In the genomic region with DNA sequence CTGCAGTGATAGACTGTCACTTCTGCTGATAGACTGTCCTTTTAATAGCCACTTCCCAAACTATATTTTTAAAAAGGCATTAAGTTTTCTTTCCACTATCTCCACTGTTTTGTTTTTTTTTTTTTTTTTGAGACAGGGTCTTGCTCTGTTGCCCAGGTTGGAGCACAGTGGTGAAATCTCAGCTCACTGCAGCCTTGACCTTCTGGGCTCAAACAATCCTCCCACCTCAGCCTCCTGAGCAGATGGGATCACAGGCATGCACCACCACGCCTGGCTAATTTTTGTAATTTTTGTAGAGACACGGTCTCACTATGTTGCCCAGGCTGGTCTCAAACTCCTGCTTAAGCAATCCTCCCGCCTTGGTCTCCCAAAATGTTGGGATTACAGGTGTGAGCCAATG, we compare ENCODE assay signal across 9 cellular contexts. TPM values are rescaled to one million over a fixed set of nuclear protein-coding genes. Genes with fewer than 3 reads are reported as not detected.
"Had no signal": no experiment of that assay in that cellular context is flagged by ENCODE, and none has a peak within 500 bp of the region (broad histone marks: within the 10 kb centered on the region; RNA-seq: fewer than 3 reads in every experiment).

No MANE protein-coding gene starts in this region.

RNA-seq across cellular contexts. Expression of a gene that starts 7.1 kb away (rescaled TPM):
- total RNA-seq: subcutaneous adipose tissue, temporal lobe, thoracic aorta, transverse colon, upper lobe of right lung, ureter, uterus, vagina had no signal
- polyA plus RNA-seq: urinary bladder had no signal
